ENCODE assay signal across 1 cellular context in genomic region chr16:85749686-85750020, GRCh38.
TF ChIP-seq lines count a peak whose summit lies in the region.

No MANE protein-coding gene starts in this region.

TF ChIP-seq in GM23338, 12 proteins besides CTCF, POLR2A, EP300 and RAD21 (continued from another document):
- TF ChIP-seq REST (IDR thresholded peaks at IDR 0.05; ENCODE audit: unreplicated experiment) (no peak), STAT1 (IDR thresholded peaks at IDR 0.05; ENCODE audit: unreplicated experiment) (no peak)
